Comparison of ENCODE assay signal across 10 cellular contexts in the genomic region with DNA sequence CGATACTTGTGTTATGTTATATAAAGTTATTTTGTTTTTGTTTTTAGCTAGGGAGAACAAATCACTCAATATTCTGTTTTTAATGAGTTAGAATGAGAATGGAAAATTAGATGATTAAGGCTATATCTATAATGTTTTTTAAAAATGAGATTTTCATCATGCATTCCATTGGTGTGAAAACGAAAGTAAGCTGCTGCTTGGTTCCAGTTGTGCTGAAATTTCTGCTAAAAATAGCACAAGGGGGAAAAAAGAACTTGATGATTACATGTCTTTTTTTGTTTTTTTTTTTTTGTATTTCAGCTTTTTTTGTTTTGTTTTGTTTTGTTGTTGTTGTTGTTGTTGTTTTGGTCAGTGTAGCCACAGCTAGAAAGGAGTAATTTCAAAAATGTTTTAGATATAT.
DNase-seq lines count a peak whose midpoint lies in the region; ATAC-seq and TF ChIP-seq lines count a peak whose summit lies in the region.
"Had no signal": no experiment of that assay in that cellular context is flagged by ENCODE, and none has a peak within 500 bp of the region (broad histone marks: within the 10 kb centered on the region; RNA-seq: fewer than 3 reads in every experiment).

No MANE protein-coding gene starts in this region.

- H3K27me3 Mint-ChIP-seq in endothelial cell (ENCODE audit: unreplicated experiment) = no peaks in the 10 kb centered on the region
- no peaks in the 10 kb centered on the region for H3K27me3 Mint-ChIP-seq in stimulated activated naive B cell treated with anti-CD40 and anti-IgM and Interleukin-4, amounts not matched to agents 10 μg/mL and 1 μg/mL and 100 μg/mL, for 72 hours

- POLR2A ChIA-PET in SK-N-SH (lab: Yijun Ruan, JAX) = no interaction called here

- H2AFZ ChIP-seq in SK-N-SH (ENCODE audit: low read depth) = no peak overlapping the region

- no peaks in the 10 kb centered on the region for H3K4me1 Mint-ChIP-seq in endothelial cell (ENCODE audit: unreplicated experiment)
- no peaks in the 10 kb centered on the region for H3K4me1 Mint-ChIP-seq in stimulated activated naive B cell treated with anti-CD40 and anti-IgM and Interleukin-4, amounts not matched to agents 10 μg/mL and 1 μg/mL and 100 μg/mL, for 72 hours

- no peak for TF ChIP-seq EP300 in SK-N-SH (IDR thresholded peaks at IDR 0.05; ENCODE audit: borderline replicate concordance in 1 of 2, low read depth in 1 of 2, low read length in 1 of 2)

- H3K4me3 ChIP-seq in SK-N-SH (ENCODE audit: low read depth in 2 of 2, low read length in 1 of 2) (peak overlapping the region; percentile 23 to 34; a peak in 1 of 4 replicates), SJCRH30 (peak overlapping the region; percentile 51), skeletal muscle satellite cell (ENCODE audit: low read length) (peak overlapping the region; percentile 77)

- no peak for DNase-seq in SK-N-SH
- no peak for DNase-seq in SJCRH30
- peak; percentile 19 for DNase-seq in fibroblast of peridontal ligament (ENCODE audit: extremely low read depth)
- DNase-seq in endothelial cell (ENCODE audit: low spot score) = no peak
- no peak for DNase-seq in stimulated activated naive B cell treated with anti-CD40 and anti-IgM and Interleukin-4, amounts not matched to agents 10 μg/mL and 1 μg/mL and 100 μg/mL, for 72 hours
- DNase-seq: effector CD8-positive, alpha-beta T cell; NCI-H524 treated with DMSO at 0.1 percent for 48 hours had no signal

- 57% methylated on average over 2 of the region's 2 CpGs for WGBS in SK-N-SH (ENCODE audit: low lambda C conversion rate)

- H3K9me3 ChIP-seq in SK-N-SH = no peaks in the 10 kb centered on the region
- H3K9me3 ChIP-seq in SJCRH30 (replicated peaks) = no peaks in the 10 kb centered on the region
- no peaks in the 10 kb centered on the region for H3K9me3 ChIP-seq in skeletal muscle satellite cell (replicated peaks; ENCODE audit: low read length)

- no peaks in the 10 kb centered on the region for H3K36me3 ChIP-seq in SK-N-SH (replicated peaks in 1 of 2; ENCODE audit: control insufficient read depth in 1 of 2, insufficient read depth in 2 of 2, low read length in 1 of 2)
- H3K36me3 ChIP-seq in SJCRH30 = no peaks in the 10 kb centered on the region
- H3K36me3 ChIP-seq in skeletal muscle satellite cell (ENCODE audit: insufficient read depth, low read length) = no peaks in the 10 kb centered on the region

- H3K4me3 Mint-ChIP-seq in endothelial cell (ENCODE audit: unreplicated experiment) = no peak overlapping the region
- H3K4me3 Mint-ChIP-seq in stimulated activated naive B cell treated with anti-CD40 and anti-IgM and Interleukin-4, amounts not matched to agents 10 μg/mL and 1 μg/mL and 100 μg/mL, for 72 hours = no peak overlapping the region

- H3K27ac ChIP-seq in SK-N-SH (ENCODE audit: low read depth in 2 of 2, low read length in 1 of 2) = no peak overlapping the region
- peak overlapping the region; percentile 36 for H3K27ac ChIP-seq in SJCRH30

- no peaks in the 10 kb centered on the region for H3K27me3 ChIP-seq in SK-N-SH (ENCODE audit: insufficient read depth)
- H3K27me3 ChIP-seq in SJCRH30 = no peaks in the 10 kb centered on the region
- no peaks in the 10 kb centered on the region for H3K27me3 ChIP-seq in skeletal muscle satellite cell (ENCODE audit: control insufficient read depth, insufficient read depth, low read length)

- H3F3A ChIP-seq in SK-N-SH (replicated peaks; ENCODE audit: insufficient read depth) = no peaks in the 10 kb centered on the region

- H3K9me3 Mint-ChIP-seq in endothelial cell (ENCODE audit: unreplicated experiment) = no peaks in the 10 kb centered on the region
- H3K9me3 Mint-ChIP-seq in stimulated activated naive B cell treated with anti-CD40 and anti-IgM and Interleukin-4, amounts not matched to agents 10 μg/mL and 1 μg/mL and 100 μg/mL, for 72 hours = no peaks in the 10 kb centered on the region

- no peaks in the 10 kb centered on the region for H3K36me3 Mint-ChIP-seq in endothelial cell (ENCODE audit: low read depth, unreplicated experiment)
- H3K36me3 Mint-ChIP-seq in stimulated activated naive B cell treated with anti-CD40 and anti-IgM and Interleukin-4, amounts not matched to agents 10 μg/mL and 1 μg/mL and 100 μg/mL, for 72 hours = no peaks in the 10 kb centered on the region

- no peaks in the 10 kb centered on the region for H3K79me2 ChIP-seq in SK-N-SH (ENCODE audit: insufficient read depth)

- no peaks in the 10 kb centered on the region for H4K20me1 ChIP-seq in SK-N-SH (ENCODE audit: insufficient read depth)

- TF ChIP-seq CTCF in SK-N-SH (IDR thresholded peaks at IDR 0.05) = no peak
- TF ChIP-seq CTCF in endothelial cell (IDR thresholded peaks at IDR 0.05; ENCODE audit: unreplicated experiment) = no peak

- no peak for ATAC-seq in SK-N-SH treated with all-trans-retinoic acid at 6 μM for 48 hours
- no peak for ATAC-seq in stimulated activated naive B cell treated with anti-CD40 and anti-IgM and Interleukin-4, amounts not matched to agents 10 μg/mL and 1 μg/mL and 100 μg/mL, for 72 hours (replicated peaks)
- no peak for ATAC-seq in HG03520 (IDR thresholded peaks at IDR 0.05; ENCODE audit: unreplicated experiment)

- H3K27ac Mint-ChIP-seq in endothelial cell (ENCODE audit: unreplicated experiment) = no peak overlapping the region
- H3K27ac Mint-ChIP-seq in stimulated activated naive B cell treated with anti-CD40 and anti-IgM and Interleukin-4, amounts not matched to agents 10 μg/mL and 1 μg/mL and 100 μg/mL, for 72 hours = no peak overlapping the region

- H3K9ac ChIP-seq in SK-N-SH (no peak overlapping the region), skeletal muscle satellite cell (ENCODE audit: low read depth, low read length) (peak overlapping the region; percentile 89)

- H3K9me2 ChIP-seq in SK-N-SH = no peaks in the 10 kb centered on the region

- CTCF ChIA-PET in SK-N-SH (lab: Yijun Ruan, JAX) = interaction anchor here (1.1 kb wide), 1 partner anchor 9 kb away, joined by 4 read pairs; no protein-coding TSS in a partner anchor

- TF ChIP-seq RAD21 in SK-N-SH (IDR thresholded peaks at IDR 0.05; ENCODE audit: low read length) = no peak

- H3K4me2 ChIP-seq in SK-N-SH (peak overlapping the region; percentile 17), skeletal muscle satellite cell (ENCODE audit: low read length) (peak overlapping the region; percentile 88)

- no peaks in the 10 kb centered on the region for H3K4me1 ChIP-seq in SK-N-SH (ENCODE audit: control insufficient read depth in 1 of 2, insufficient read depth in 2 of 2, low read depth in 1 of 2, low read length in 1 of 2)
- peaks cover 4% of the 10 kb centered on the region for H3K4me1 ChIP-seq in SJCRH30
- H3K4me1 ChIP-seq in skeletal muscle satellite cell (ENCODE audit: control insufficient read depth, insufficient read depth, low read length) = peaks cover 13% of the 10 kb centered on the region

TF ChIP-seq in SK-N-SH, 30 proteins besides CTCF, POLR2A, EP300 and RAD21 (continues in another document):
- TF ChIP-seq SMC3 (IDR thresholded peaks at IDR 0.05; ENCODE audit: low read depth, low read length) = no peak
- TF ChIP-seq TCF12 (IDR thresholded peaks at IDR 0.05) = no peak
- no peak for TF ChIP-seq FOXM1 (IDR thresholded peaks at IDR 0.05; ENCODE audit: low read depth)
- TF ChIP-seq, protein P1, sequence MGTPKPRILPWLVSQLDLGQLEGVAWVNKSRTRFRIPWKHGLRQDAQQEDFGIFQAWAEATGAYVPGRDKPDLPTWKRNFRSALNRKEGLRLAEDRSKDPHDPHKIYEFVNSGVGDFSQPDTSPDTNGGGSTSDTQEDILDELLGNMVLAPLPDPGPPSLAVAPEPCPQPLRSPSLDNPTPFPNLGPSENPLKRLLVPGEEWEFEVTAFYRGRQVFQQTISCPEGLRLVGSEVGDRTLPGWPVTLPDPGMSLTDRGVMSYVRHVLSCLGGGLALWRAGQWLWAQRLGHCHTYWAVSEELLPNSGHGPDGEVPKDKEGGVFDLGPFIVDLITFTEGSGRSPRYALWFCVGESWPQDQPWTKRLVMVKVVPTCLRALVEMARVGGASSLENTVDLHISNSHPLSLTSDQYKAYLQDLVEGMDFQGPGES (IDR thresholded peaks at IDR 0.05; ENCODE audit: low read depth, low read length) = no peak
- no peak for TF ChIP-seq ELF1 (IDR thresholded peaks at IDR 0.05)

TF ChIP-seq in SK-N-SH treated with all-trans-retinoic acid at 6 μM for 48 hours, 23 proteins besides CTCF, POLR2A, EP300 and RAD21 (continues in another document):
- no peak for TF ChIP-seq ISL1 (CRISPR knock-in tag; IDR thresholded peaks at IDR 0.05)
- no peak for TF ChIP-seq ESRRG (CRISPR knock-in tag; IDR thresholded peaks at IDR 0.05)
- TF ChIP-seq, protein P2, sequence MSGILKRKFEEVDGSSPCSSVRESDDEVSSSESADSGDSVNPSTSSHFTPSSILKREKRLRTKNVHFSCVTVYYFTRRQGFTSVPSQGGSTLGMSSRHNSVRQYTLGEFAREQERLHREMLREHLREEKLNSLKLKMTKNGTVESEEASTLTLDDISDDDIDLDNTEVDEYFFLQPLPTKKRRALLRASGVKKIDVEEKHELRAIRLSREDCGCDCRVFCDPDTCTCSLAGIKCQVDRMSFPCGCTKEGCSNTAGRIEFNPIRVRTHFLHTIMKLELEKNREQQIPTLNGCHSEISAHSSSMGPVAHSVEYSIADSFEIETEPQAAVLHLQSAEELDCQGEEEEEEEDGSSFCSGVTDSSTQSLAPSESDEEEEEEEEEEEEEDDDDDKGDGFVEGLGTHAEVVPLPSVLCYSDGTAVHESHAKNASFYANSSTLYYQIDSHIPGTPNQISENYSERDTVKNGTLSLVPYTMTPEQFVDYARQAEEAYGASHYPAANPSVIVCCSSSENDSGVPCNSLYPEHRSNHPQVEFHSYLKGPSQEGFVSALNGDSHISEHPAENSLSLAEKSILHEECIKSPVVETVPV (CRISPR knock-in tag; IDR thresholded peaks at IDR 0.05) = no peak
- no peak for TF ChIP-seq SNAI2 (CRISPR knock-in tag; IDR thresholded peaks at IDR 0.05)
- TF ChIP-seq ZNF70 (CRISPR knock-in tag; IDR thresholded peaks at IDR 0.05) = no peak
- TF ChIP-seq PPARA (CRISPR knock-in tag; IDR thresholded peaks at IDR 0.05; ENCODE audit: borderline replicate concordance) = no peak
- no peak for TF ChIP-seq ZFP30 (CRISPR knock-in tag; IDR thresholded peaks at IDR 0.05)
- TF ChIP-seq ARNTL (CRISPR knock-in tag; IDR thresholded peaks at IDR 0.05; ENCODE audit: borderline replicate concordance, low read depth) = no peak
- TF ChIP-seq ZC3H10 (CRISPR knock-in tag; IDR thresholded peaks at IDR 0.05) = no peak
